1 cellular context compared by ENCODE assay signal in the genomic region with DNA sequence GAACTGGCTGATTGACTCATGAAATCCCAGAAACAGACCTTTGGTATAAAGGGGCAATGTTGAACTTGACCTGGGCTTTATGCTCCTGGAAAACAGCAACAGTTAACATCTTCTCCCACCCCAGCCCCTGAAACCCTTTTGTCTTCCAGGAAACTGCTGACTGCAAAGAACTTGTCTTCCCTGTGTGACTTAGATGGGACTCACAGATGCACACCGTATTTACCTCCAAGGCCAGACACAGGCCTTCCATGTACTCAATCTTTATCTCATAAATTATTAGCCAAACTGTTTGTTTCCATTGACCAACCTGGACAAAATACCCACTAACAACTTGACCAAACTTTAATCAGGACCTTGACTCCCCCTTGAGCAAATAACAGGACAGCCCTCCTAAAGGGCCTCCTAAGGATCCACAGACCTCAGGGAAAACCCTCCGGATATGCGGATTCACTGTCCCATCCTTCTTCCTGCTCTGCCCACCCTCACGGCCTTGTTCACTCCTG.
TF ChIP-seq lines count a peak whose summit lies in the region.

No MANE protein-coding gene starts in this region.

TF ChIP-seq in HepG2, 621 proteins besides CTCF, POLR2A, EP300 and RAD21 (continued from another document and continues in another):
- peak; percentile 41; the same call in 1 of the 2 replicates for TF ChIP-seq FOXJ3 (CRISPR knock-in tag; IDR thresholded peaks at IDR 0.05; ENCODE audit: borderline replicate concordance)
- TF ChIP-seq, protein P1, sequence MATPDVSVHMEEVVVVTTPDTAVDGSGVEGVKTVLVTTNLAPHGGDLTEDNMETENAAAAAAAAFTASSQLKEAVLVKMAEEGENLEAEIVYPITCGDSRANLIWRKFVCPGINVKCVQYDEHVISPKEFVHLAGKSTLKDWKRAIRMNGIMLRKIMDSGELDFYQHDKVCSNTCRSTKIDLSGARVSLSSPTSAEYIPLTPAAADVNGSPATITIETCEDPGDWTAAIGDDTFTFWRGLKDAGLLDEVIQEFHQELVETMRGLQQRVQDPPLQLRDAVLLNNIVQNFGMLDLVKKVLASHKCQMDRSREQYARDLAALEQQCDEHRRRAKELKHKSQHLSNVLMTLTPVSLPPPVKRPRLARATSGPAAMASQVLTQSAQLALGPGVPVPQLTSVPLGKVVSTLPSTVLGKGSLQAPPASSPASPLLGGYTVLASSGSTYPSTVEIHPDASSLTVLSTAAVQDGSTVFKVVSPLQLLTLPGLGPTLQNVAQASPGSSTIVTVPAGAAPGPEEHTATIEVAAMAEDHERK (CRISPR knock-in tag; IDR thresholded peaks at IDR 0.05; ENCODE audit: low read depth) = no peak
- TF ChIP-seq ZNF180 (CRISPR knock-in tag; IDR thresholded peaks at IDR 0.05; ENCODE audit: borderline replicate concordance, low read depth) = no peak
- TF ChIP-seq PAWR (CRISPR knock-in tag; IDR thresholded peaks at IDR 0.05; ENCODE audit: borderline replicate concordance) = no peak
- no peak for TF ChIP-seq HNRNPLL (IDR thresholded peaks at IDR 0.05; ENCODE audit: low read depth, low read length, poor library complexity, severe bottlenecking)
- TF ChIP-seq FOXA1 (IDR thresholded peaks at IDR 0.05) = no peak
- peak; percentile 15; the same call in 1 of the 2 replicates for TF ChIP-seq FOXA1 (CRISPR knock-in tag; IDR thresholded peaks at IDR 0.05)
- TF ChIP-seq, protein P2, sequence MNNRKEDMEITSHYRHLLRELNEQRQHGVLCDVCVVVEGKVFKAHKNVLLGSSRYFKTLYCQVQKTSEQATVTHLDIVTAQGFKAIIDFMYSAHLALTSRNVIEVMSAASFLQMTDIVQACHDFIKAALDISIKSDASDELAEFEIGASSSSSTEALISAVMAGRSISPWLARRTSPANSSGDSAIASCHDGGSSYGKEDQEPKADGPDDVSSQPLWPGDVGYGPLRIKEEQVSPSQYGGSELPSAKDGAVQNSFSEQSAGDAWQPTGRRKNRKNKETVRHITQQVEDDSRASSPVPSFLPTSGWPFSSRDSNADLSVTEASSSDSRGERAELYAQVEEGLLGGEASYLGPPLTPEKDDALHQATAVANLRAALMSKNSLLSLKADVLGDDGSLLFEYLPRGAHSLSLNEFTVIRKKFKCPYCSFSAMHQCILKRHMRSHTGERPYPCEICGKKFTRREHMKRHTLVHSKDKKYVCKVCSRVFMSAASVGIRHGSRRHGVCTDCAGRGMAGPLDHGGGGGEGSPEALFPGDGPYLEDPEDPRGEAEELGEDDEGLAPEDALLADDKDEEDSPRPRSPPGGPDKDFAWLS (CRISPR knock-in tag; IDR thresholded peaks at IDR 0.05; ENCODE audit: borderline replicate concordance) = no peak
- no peak for TF ChIP-seq ZNF317 (CRISPR knock-in tag; IDR thresholded peaks at IDR 0.05)
- no peak for TF ChIP-seq SPEN (CRISPR knock-in tag; IDR thresholded peaks at IDR 0.05; ENCODE audit: low read depth)
- TF ChIP-seq ZKSCAN5 (CRISPR knock-in tag; IDR thresholded peaks at IDR 0.05) = no peak
- TF ChIP-seq, protein P3, sequence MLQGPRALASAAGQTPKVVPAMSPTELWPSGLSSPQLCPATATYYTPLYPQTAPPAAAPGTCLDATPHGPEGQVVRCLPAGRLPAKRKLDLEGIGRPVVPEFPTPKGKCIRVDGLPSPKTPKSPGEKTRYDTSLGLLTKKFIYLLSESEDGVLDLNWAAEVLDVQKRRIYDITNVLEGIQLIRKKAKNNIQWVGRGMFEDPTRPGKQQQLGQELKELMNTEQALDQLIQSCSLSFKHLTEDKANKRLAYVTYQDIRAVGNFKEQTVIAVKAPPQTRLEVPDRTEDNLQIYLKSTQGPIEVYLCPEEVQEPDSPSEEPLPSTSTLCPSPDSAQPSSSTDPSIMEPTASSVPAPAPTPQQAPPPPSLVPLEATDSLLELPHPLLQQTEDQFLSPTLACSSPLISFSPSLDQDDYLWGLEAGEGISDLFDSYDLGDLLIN (CRISPR knock-in tag; IDR thresholded peaks at IDR 0.05; ENCODE audit: borderline replicate concordance) = no peak
- no peak for TF ChIP-seq HOXA5 (CRISPR knock-in tag; IDR thresholded peaks at IDR 0.05)
- TF ChIP-seq ERF (CRISPR knock-in tag; IDR thresholded peaks at IDR 0.05) = no peak
- TF ChIP-seq RARA (CRISPR knock-in tag; IDR thresholded peaks at IDR 0.05) = peak; percentile 67
- TF ChIP-seq, protein P4, sequence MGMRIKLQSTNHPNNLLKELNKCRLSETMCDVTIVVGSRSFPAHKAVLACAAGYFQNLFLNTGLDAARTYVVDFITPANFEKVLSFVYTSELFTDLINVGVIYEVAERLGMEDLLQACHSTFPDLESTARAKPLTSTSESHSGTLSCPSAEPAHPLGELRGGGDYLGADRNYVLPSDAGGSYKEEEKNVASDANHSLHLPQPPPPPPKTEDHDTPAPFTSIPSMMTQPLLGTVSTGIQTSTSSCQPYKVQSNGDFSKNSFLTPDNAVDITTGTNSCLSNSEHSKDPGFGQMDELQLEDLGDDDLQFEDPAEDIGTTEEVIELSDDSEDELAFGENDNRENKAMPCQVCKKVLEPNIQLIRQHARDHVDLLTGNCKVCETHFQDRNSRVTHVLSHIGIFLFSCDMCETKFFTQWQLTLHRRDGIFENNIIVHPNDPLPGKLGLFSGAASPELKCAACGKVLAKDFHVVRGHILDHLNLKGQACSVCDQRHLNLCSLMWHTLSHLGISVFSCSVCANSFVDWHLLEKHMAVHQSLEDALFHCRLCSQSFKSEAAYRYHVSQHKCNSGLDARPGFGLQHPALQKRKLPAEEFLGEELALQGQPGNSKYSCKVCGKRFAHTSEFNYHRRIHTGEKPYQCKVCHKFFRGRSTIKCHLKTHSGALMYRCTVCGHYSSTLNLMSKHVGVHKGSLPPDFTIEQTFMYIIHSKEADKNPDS (CRISPR knock-in tag; IDR thresholded peaks at IDR 0.05) = no peak
- no peak for TF ChIP-seq ZNF331 (CRISPR knock-in tag; IDR thresholded peaks at IDR 0.05)
- TF ChIP-seq, protein P5, sequence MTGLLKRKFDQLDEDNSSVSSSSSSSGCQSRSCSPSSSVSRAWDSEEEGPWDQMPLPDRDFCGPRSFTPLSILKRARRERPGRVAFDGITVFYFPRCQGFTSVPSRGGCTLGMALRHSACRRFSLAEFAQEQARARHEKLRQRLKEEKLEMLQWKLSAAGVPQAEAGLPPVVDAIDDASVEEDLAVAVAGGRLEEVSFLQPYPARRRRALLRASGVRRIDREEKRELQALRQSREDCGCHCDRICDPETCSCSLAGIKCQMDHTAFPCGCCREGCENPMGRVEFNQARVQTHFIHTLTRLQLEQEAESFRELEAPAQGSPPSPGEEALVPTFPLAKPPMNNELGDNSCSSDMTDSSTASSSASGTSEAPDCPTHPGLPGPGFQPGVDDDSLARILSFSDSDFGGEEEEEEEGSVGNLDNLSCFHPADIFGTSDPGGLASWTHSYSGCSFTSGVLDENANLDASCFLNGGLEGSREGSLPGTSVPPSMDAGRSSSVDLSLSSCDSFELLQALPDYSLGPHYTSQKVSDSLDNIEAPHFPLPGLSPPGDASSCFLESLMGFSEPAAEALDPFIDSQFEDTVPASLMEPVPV (CRISPR knock-in tag; IDR thresholded peaks at IDR 0.05) = no peak
- peak; percentile 68; the same call in 1 of the 2 replicates for TF ChIP-seq NCOA2 (CRISPR knock-in tag; IDR thresholded peaks at IDR 0.05)
- no peak for TF ChIP-seq ZNF446 (CRISPR knock-in tag; IDR thresholded peaks at IDR 0.05)
- no peak for TF ChIP-seq ZNF207 (IDR thresholded peaks at IDR 0.05; ENCODE audit: borderline replicate concordance)
- TF ChIP-seq, protein P6, sequence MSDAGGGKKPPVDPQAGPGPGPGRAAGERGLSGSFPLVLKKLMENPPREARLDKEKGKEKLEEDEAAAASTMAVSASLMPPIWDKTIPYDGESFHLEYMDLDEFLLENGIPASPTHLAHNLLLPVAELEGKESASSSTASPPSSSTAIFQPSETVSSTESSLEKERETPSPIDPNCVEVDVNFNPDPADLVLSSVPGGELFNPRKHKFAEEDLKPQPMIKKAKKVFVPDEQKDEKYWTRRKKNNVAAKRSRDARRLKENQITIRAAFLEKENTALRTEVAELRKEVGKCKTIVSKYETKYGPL (CRISPR knock-in tag; IDR thresholded peaks at IDR 0.05) = no peak
- no peak for TF ChIP-seq ZSCAN29 (CRISPR knock-in tag; conservative IDR thresholded peaks at IDR 0.05)
- TF ChIP-seq TP53 (CRISPR knock-in tag; conservative IDR thresholded peaks at IDR 0.05) = no peak
- no peak for TF ChIP-seq ZNF569 (CRISPR knock-in tag; IDR thresholded peaks at IDR 0.05; ENCODE audit: borderline replicate concordance)
- TF ChIP-seq, protein P7, sequence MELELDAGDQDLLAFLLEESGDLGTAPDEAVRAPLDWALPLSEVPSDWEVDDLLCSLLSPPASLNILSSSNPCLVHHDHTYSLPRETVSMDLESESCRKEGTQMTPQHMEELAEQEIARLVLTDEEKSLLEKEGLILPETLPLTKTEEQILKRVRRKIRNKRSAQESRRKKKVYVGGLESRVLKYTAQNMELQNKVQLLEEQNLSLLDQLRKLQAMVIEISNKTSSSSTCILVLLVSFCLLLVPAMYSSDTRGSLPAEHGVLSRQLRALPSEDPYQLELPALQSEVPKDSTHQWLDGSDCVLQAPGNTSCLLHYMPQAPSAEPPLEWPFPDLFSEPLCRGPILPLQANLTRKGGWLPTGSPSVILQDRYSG (CRISPR knock-in tag; IDR thresholded peaks at IDR 0.05) = no peak
- TF ChIP-seq MED13 (CRISPR knock-in tag; IDR thresholded peaks at IDR 0.05) = 0 out of 2 replicates have a peak, but pooled peaks have one; percentile 34
- no peak for TF ChIP-seq NONO (IDR thresholded peaks at IDR 0.05)
- 0 out of 2 replicates have a peak, but pooled peaks have one; percentile 20 for TF ChIP-seq NONO (CRISPR knock-in tag; conservative IDR thresholded peaks at IDR 0.05)
- peak; percentile 26; the same call in 1 of the 2 replicates for TF ChIP-seq RXRB (CRISPR knock-in tag; IDR thresholded peaks at IDR 0.05; ENCODE audit: borderline replicate concordance)
- TF ChIP-seq, protein P8, sequence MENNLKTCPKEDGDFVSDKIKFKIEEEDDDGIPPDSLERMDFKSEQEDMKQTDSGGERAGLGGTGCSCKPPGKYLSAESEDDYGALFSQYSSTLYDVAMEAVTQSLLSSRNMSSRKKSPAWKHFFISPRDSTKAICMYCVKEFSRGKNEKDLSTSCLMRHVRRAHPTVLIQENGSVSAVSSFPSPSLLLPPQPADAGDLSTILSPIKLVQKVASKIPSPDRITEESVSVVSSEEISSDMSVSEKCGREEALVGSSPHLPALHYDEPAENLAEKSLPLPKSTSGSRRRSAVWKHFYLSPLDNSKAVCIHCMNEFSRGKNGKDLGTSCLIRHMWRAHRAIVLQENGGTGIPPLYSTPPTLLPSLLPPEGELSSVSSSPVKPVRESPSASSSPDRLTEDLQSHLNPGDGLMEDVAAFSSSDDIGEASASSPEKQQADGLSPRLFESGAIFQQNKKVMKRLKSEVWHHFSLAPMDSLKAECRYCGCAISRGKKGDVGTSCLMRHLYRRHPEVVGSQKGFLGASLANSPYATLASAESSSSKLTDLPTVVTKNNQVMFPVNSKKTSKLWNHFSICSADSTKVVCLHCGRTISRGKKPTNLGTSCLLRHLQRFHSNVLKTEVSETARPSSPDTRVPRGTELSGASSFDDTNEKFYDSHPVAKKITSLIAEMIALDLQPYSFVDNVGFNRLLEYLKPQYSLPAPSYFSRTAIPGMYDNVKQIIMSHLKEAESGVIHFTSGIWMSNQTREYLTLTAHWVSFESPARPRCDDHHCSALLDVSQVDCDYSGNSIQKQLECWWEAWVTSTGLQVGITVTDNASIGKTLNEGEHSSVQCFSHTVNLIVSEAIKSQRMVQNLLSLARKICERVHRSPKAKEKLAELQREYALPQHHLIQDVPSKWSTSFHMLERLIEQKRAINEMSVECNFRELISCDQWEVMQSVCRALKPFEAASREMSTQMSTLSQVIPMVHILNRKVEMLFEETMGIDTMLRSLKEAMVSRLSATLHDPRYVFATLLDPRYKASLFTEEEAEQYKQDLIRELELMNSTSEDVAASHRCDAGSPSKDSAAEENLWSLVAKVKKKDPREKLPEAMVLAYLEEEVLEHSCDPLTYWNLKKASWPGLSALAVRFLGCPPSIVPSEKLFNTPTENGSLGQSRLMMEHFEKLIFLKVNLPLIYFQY (CRISPR knock-in tag; IDR thresholded peaks at IDR 0.05; ENCODE audit: borderline replicate concordance) = no peak
- TF ChIP-seq NR2F2 (IDR thresholded peaks at IDR 0.05; ENCODE audit: borderline replicate concordance, low read depth) = no peak
- TF ChIP-seq ZBTB20 (CRISPR knock-in tag; IDR thresholded peaks at IDR 0.05; ENCODE audit: borderline replicate concordance, low read depth) = no peak
- TF ChIP-seq ZNF775 (CRISPR knock-in tag; IDR thresholded peaks at IDR 0.05; ENCODE audit: borderline replicate concordance) = no peak
- TF ChIP-seq REXO4 (CRISPR knock-in tag; IDR thresholded peaks at IDR 0.05; ENCODE audit: borderline replicate concordance) = no peak
- TF ChIP-seq, protein P9, sequence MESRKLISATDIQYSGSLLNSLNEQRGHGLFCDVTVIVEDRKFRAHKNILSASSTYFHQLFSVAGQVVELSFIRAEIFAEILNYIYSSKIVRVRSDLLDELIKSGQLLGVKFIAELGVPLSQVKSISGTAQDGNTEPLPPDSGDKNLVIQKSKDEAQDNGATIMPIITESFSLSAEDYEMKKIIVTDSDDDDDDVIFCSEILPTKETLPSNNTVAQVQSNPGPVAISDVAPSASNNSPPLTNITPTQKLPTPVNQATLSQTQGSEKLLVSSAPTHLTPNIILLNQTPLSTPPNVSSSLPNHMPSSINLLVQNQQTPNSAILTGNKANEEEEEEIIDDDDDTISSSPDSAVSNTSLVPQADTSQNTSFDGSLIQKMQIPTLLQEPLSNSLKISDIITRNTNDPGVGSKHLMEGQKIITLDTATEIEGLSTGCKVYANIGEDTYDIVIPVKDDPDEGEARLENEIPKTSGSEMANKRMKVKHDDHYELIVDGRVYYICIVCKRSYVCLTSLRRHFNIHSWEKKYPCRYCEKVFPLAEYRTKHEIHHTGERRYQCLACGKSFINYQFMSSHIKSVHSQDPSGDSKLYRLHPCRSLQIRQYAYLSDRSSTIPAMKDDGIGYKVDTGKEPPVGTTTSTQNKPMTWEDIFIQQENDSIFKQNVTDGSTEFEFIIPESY (CRISPR knock-in tag; IDR thresholded peaks at IDR 0.05) = no peak
- no peak for TF ChIP-seq NFIC (IDR thresholded peaks at IDR 0.05; ENCODE audit: low read length)
- TF ChIP-seq HNF4A (CRISPR knock-in tag; IDR thresholded peaks at IDR 0.05) = no peak; the same call in 1 of the 2 replicates
- TF ChIP-seq ZBTB7B (CRISPR knock-in tag; IDR thresholded peaks at IDR 0.05) = peak; percentile 76; the same call in 1 of the 2 replicates
- TF ChIP-seq ZNF546 (CRISPR knock-in tag; conservative IDR thresholded peaks at IDR 0.05) = no peak
- TF ChIP-seq ZNF10 (CRISPR knock-in tag; IDR thresholded peaks at IDR 0.05; ENCODE audit: borderline replicate concordance, low read depth) = no peak
- TF ChIP-seq, protein P10, sequence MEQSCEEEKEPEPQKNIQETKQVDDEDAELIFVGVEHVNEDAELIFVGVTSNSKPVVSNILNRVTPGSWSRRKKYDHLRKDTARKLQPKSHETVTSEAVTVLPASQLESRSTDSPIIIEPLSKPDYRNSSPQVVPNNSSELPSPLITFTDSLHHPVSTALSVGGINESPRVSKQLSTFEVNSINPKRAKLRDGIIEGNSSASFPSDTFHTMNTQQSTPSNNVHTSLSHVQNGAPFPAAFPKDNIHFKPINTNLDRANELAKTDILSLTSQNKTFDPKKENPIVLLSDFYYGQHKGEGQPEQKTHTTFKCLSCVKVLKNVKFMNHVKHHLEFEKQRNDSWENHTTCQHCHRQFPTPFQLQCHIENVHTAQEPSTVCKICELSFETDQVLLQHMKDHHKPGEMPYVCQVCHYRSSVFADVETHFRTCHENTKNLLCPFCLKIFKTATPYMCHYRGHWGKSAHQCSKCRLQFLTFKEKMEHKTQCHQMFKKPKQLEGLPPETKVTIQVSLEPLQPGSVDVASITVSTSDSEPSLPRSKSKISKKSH (CRISPR knock-in tag; IDR thresholded peaks at IDR 0.05; ENCODE audit: borderline replicate concordance) = no peak
- TF ChIP-seq ISL2 (CRISPR knock-in tag; IDR thresholded peaks at IDR 0.05) = peak; percentile 77
